In genomic region chr9:88196456-88196855, GRCh38 we compare ENCODE assay signal across 1 cellular context.
TF ChIP-seq lines count a peak whose summit lies in the region.

No MANE protein-coding gene starts in this region.

TF ChIP-seq in IMR-90, 13 proteins besides CTCF, POLR2A, EP300 and RAD21:
- TF ChIP-seq MAZ (IDR thresholded peaks at IDR 0.05; ENCODE audit: borderline replicate concordance, low read depth, low read length) (no peak), ELK1 (IDR thresholded peaks at IDR 0.05; ENCODE audit: borderline replicate concordance, low read depth, low read length) (no peak), BHLHE40 (IDR thresholded peaks at IDR 0.05; ENCODE audit: low read depth, low read length) (no peak), CHD1 (IDR thresholded peaks at IDR 0.05; ENCODE audit: low read depth, low read length) (no peak), MXI1 (IDR thresholded peaks at IDR 0.05; ENCODE audit: borderline replicate concordance, low read depth, low read length) (no peak), MAFK (IDR thresholded peaks at IDR 0.05; ENCODE audit: low read depth, low read length) (no peak), USF2 (IDR thresholded peaks at IDR 0.05; ENCODE audit: low read depth, low read length) (no peak), SMC3 (IDR thresholded peaks at IDR 0.05; ENCODE audit: low read depth, low read length) (no peak), RFX5 (IDR thresholded peaks at IDR 0.05; ENCODE audit: low read depth, low read length) (no peak), RCOR1 (IDR thresholded peaks at IDR 0.05; ENCODE audit: insufficient replicate concordance, low read length) (no peak), FOS (IDR thresholded peaks at IDR 0.05; ENCODE audit: low read depth, low read length) (no peak), CEBPB (IDR thresholded peaks at IDR 0.05; ENCODE audit: low read depth, low read length) (no peak), NFE2L2 (IDR thresholded peaks at IDR 0.05; ENCODE audit: low read depth, low read length) (no peak)
TF ChIP-seq in IMR-90: peak in this region for 0.
